In the genomic region with DNA sequence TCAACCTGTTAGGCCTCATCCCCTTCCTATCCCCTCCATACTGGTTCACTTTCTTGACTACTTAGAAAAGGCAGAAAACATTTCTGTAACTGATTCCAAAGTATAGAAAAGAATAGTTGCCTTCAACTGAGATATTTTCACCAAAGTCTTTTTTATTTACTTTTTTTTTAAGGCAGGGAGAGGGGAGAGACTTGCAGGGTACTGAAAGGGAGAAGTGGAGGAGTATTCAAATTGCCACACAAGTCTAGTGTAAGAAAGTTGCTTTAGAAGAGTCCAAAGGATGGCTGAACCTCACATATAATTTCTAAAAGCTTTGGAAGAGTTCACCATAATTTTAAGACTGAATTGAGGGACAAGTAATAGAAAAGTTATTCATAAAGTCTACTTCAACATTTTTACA, we compare ENCODE assay signal across 1 cellular context.
TF ChIP-seq lines count a peak whose summit lies in the region.

No MANE protein-coding gene starts in this region.

TF ChIP-seq in K562, 482 proteins besides CTCF, POLR2A, EP300 and RAD21:
- TF ChIP-seq SPI1 (IDR thresholded peaks at IDR 0.05; ENCODE audit: borderline replicate concordance, low read depth, low read length) (peak; percentile 12; the same call in 1 of the 2 replicates), HDAC6 (IDR thresholded peaks at IDR 0.05; ENCODE audit: low read depth, low read length) (no peak)
- TF ChIP-seq, protein P1, sequence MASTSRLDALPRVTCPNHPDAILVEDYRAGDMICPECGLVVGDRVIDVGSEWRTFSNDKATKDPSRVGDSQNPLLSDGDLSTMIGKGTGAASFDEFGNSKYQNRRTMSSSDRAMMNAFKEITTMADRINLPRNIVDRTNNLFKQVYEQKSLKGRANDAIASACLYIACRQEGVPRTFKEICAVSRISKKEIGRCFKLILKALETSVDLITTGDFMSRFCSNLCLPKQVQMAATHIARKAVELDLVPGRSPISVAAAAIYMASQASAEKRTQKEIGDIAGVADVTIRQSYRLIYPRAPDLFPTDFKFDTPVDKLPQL (IDR thresholded peaks at IDR 0.05; ENCODE audit: extremely low read depth, insufficient read length), result no peak
